Comparison of ENCODE assay signal across 22 cellular contexts in the genomic region with DNA sequence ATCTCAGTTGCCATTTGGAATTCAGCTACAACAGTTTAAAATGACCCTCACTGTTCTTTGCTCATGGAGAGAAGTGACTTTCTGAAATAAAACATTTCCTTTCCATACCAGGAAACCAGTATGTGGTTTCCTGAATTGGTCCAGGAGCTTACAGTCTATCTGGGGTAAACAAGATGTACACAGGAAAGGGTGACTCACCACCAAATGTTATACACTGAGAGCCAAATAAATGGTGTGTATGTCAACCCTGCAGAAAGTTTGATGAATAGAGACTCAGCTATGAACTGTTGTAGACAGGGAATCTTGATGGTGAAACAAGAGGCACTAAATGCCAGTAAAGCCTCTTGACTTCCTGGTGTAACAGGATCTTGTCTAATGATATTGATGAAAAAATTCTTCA.
DNase-seq lines count a peak whose midpoint lies in the region; ATAC-seq lines count a peak whose summit lies in the region.
"Had no signal": no experiment of that assay in that cellular context is flagged by ENCODE, and none has a peak within 500 bp of the region (broad histone marks: within the 10 kb centered on the region; RNA-seq: fewer than 3 reads in every experiment).

No MANE protein-coding gene starts in this region.

- DNase-seq in activated naive CD4-positive, alpha-beta T cell treated with anti-CD3 and anti-CD28 coated beads, Interleukin-2, amount 10 ng/mL, durations not matched to agents 7 days and 5 days: no peak
- DNase-seq in activated naive CD4-positive, alpha-beta T cell treated with anti-CD3 and anti-CD28 coated beads, Interleukin-2, amount 50 U/mL, for 72 hours (ENCODE audit: low spot score in 2 of 2): no peak
- DNase-seq in epithelial cell of prostate (ENCODE audit: low read depth, low spot score): no peak
- DNase-seq in renal cortical epithelial cell (ENCODE audit: low read depth): peak; percentile 41
- DNase-seq in NK-92 (lab: John Stamatoyannopoulos, UW; ENCODE audit: unreplicated experiment): no peak
- DNase-seq: ACHN; activated CD4-positive, alpha-beta T cell treated with anti-CD3 and anti-CD28 coated beads, Interleukin-2, amount 50 U/mL, for 48 hours; activated T-cell treated with anti-CD3 and anti-CD28 coated beads, Interleukin-2, amount 50 U/mL, for 4 hours; erythroblast; GM23248; MV-4-11; NCI-H187; NCI-H226; stimulated activated naive CD4-positive, alpha-beta T cell; thyroid gland had no signal

- H3K27ac Mint-ChIP-seq in activated naive CD4-positive, alpha-beta T cell treated with anti-CD3 and anti-CD28 coated beads, Interleukin-2, amount 10 ng/mL, durations not matched to agents 7 days and 5 days: peak overlapping the region; percentile 77
- H3K27ac Mint-ChIP-seq in activated naive CD4-positive, alpha-beta T cell treated with anti-CD3 and anti-CD28 coated beads, Interleukin-2, amount 50 U/mL, for 72 hours: no peak overlapping the region
- H3K27ac Mint-ChIP-seq in T-helper 1 cell treated with Interleukin-12 subunit alpha and Interleukin-12 subunit beta and Interleukin-4 antibody, amounts not matched to agents 30 μg/mL and 1 μg/mL, for 36 hours: peak overlapping the region; percentile 83
- H3K27ac Mint-ChIP-seq: activated naive CD8-positive, alpha-beta T cell; brain had no signal

- CTCF ChIA-PET in activated naive CD4-positive, alpha-beta T cell treated with anti-CD3 and anti-CD28 coated beads, Interleukin-2, amount 10 ng/mL, durations not matched to agents 7 days and 5 days (lab: Charles Lee): no interaction called here

- H3K27ac ChIP-seq in epithelial cell of prostate: peak overlapping the region; percentile 19
- H3K27ac ChIP-seq: C4-2B, GM23248, thyroid gland had no signal

- ATAC-seq in activated naive CD4-positive, alpha-beta T cell treated with anti-CD3 and anti-CD28 coated beads, Interleukin-2, amount 50 U/mL, for 72 hours: no peak
- no peak for ATAC-seq in GM19395 (IDR thresholded peaks at IDR 0.05; ENCODE audit: unreplicated experiment)
- no peak for ATAC-seq in HG02763 (IDR thresholded peaks at IDR 0.05; ENCODE audit: unreplicated experiment)
- ATAC-seq: activated T-cell treated with anti-CD3 and anti-CD28 coated beads, Interleukin-2, amount 50 U/mL, for 4 hours; Panc1 had no signal

- H3K4me1 Mint-ChIP-seq in activated naive CD4-positive, alpha-beta T cell treated with anti-CD3 and anti-CD28 coated beads, Interleukin-2, amount 10 ng/mL, durations not matched to agents 7 days and 5 days: peaks cover 41% of the 10 kb centered on the region
- peaks cover 26% of the 10 kb centered on the region for H3K4me1 Mint-ChIP-seq in T-helper 1 cell treated with Interleukin-12 subunit alpha and Interleukin-12 subunit beta and Interleukin-4 antibody, amounts not matched to agents 30 μg/mL and 1 μg/mL, for 36 hours (ENCODE audit: low read depth)

- H3K4me3 Mint-ChIP-seq in activated naive CD4-positive, alpha-beta T cell treated with anti-CD3 and anti-CD28 coated beads, Interleukin-2, amount 10 ng/mL, durations not matched to agents 7 days and 5 days: no peak overlapping the region
- peak overlapping the region; percentile 61 for H3K4me3 Mint-ChIP-seq in T-helper 1 cell treated with Interleukin-12 subunit alpha and Interleukin-12 subunit beta and Interleukin-4 antibody, amounts not matched to agents 30 μg/mL and 1 μg/mL, for 36 hours
- H3K4me3 Mint-ChIP-seq: activated naive CD8-positive, alpha-beta T cell; activated T-cell treated with anti-CD3 and anti-CD28 coated beads, Interleukin-2, amount 50 U/mL, for 4 hours; brain had no signal

- H3K27me3 Mint-ChIP-seq in activated naive CD4-positive, alpha-beta T cell treated with anti-CD3 and anti-CD28 coated beads, Interleukin-2, amount 10 ng/mL, durations not matched to agents 7 days and 5 days: peaks cover 2% of the 10 kb centered on the region
- H3K27me3 Mint-ChIP-seq in T-helper 1 cell treated with Interleukin-12 subunit alpha and Interleukin-12 subunit beta and Interleukin-4 antibody, amounts not matched to agents 30 μg/mL and 1 μg/mL, for 36 hours (ENCODE audit: low read depth): no peaks in the 10 kb centered on the region
- H3K27me3 Mint-ChIP-seq: activated naive CD8-positive, alpha-beta T cell; brain had no signal

- peaks cover 23% of the 10 kb centered on the region for H3K9me3 Mint-ChIP-seq in activated naive CD4-positive, alpha-beta T cell treated with anti-CD3 and anti-CD28 coated beads, Interleukin-2, amount 10 ng/mL, durations not matched to agents 7 days and 5 days
- H3K9me3 Mint-ChIP-seq in activated naive CD4-positive, alpha-beta T cell treated with anti-CD3 and anti-CD28 coated beads, Interleukin-2, amount 50 U/mL, for 72 hours: no peaks in the 10 kb centered on the region
- H3K9me3 Mint-ChIP-seq in T-helper 1 cell treated with Interleukin-12 subunit alpha and Interleukin-12 subunit beta and Interleukin-4 antibody, amounts not matched to agents 30 μg/mL and 1 μg/mL, for 36 hours: peaks cover 16% of the 10 kb centered on the region
- H3K9me3 Mint-ChIP-seq: activated T-cell treated with anti-CD3 and anti-CD28 coated beads, Interleukin-2, amount 50 U/mL, for 4 hours had no signal

- peaks cover 11% of the 10 kb centered on the region for H3K36me3 Mint-ChIP-seq in activated naive CD4-positive, alpha-beta T cell treated with anti-CD3 and anti-CD28 coated beads, Interleukin-2, amount 10 ng/mL, durations not matched to agents 7 days and 5 days
- no peaks in the 10 kb centered on the region for H3K36me3 Mint-ChIP-seq in activated naive CD4-positive, alpha-beta T cell treated with anti-CD3 and anti-CD28 coated beads, Interleukin-2, amount 50 U/mL, for 72 hours
- peaks cover 9% of the 10 kb centered on the region for H3K36me3 Mint-ChIP-seq in T-helper 1 cell treated with Interleukin-12 subunit alpha and Interleukin-12 subunit beta and Interleukin-4 antibody, amounts not matched to agents 30 μg/mL and 1 μg/mL, for 36 hours (ENCODE audit: low read depth)
- H3K36me3 Mint-ChIP-seq: activated naive CD8-positive, alpha-beta T cell had no signal

Comparison
In these comparisons a context has a peak if more than half of its experiments do, and no peak if none do; other contexts are left out.
1. H3K27ac Mint-ChIP-seq: peak in activated naive CD4-positive, alpha-beta T cell treated with anti-CD3 and anti-CD28 coated beads, Interleukin-2, amount 10 ng/mL, durations not matched to agents 7 days and 5 days (single experiment) and T-helper 1 cell treated with Interleukin-12 subunit alpha and Interleukin-12 subunit beta and Interleukin-4 antibody, amounts not matched to agents 30 μg/mL and 1 μg/mL, for 36 hours (single experiment); none in activated naive CD4-positive, alpha-beta T cell treated with anti-CD3 and anti-CD28 coated beads, Interleukin-2, amount 50 U/mL, for 72 hours (0 of 2).